Comparison of ENCODE assay signal across 8 cellular contexts in the genomic region with DNA sequence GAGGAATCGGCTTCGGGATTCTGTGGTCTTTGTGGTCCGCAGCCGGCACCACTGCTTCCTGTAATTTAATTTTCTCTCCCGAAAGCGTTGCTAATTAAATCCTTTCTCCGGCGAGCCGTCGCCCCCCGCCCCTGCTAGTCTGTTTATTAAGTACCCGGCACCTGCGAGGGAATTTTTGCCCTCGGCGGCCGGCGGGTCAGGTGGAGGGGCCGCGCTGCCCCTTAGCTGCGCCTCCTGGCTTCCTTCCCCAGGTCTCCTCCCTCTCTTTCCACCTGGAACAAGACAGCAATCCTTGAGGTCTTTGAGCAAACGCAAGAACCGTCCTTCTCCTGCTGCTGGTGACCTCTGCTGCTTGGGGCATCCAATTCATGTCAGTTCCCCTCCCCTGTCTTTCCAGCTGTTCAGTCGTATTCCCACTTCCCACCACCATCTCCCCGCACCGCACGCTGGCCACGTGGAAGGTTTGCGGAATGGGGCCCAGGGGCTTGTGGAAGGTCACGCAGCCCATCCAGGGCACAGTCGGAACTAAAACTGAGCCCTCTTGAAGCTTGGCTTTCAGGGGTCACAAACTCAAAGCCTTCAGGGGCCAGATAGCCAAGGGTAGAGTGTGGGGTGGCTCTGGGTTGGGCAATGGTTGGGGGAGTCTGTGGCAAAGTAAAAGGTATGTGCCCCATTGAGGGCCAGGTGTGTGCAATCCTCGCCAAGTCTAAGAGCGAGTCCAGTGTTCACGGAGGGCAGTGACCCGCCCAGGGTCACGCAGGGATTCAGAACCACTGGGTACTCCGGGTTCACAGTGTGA. TPM values are rescaled to one million over a fixed set of nuclear protein-coding genes. Genes with fewer than 3 reads are reported as not detected.
DNase-seq lines count a peak whose midpoint lies in the region; ATAC-seq and TF ChIP-seq lines count a peak whose summit lies in the region.

No MANE protein-coding gene starts in this region.

- WGBS in heart left ventricle, 4 donors = 32 to 36% (median 34%) methylated on average over 36 of the region's 36 CpGs

- H3K27me3 ChIP-seq in heart left ventricle (peaks cover 0 to 27% (median 0%) of the 10 kb centered on the region in 9 donors), vagina (no peaks in the 10 kb centered on the region)

- TF ChIP-seq POLR2A in heart left ventricle (IDR thresholded peaks at IDR 0.05) (no peak), vagina (IDR thresholded peaks at IDR 0.05) (no peak), erythroblast (IDR thresholded peaks at IDR 0.05; ENCODE audit: low read length) (no peak)

- H3K27ac ChIP-seq in heart left ventricle = no peak overlapping the region
- no peak overlapping the region for H3K27ac ChIP-seq in vagina

- H3K4me3 ChIP-seq in heart left ventricle = peak overlapping the region in 10 of 12 donors; percentile 34 to 65 (median 56)
- H3K4me3 ChIP-seq in cardiac fibroblast (replicated peaks in 1 of 2; ENCODE audit: low read depth in 2 of 2, low read length in 2 of 2) = peak overlapping the region; percentile 8 to 24
- peak overlapping the region; percentile 42 to 45 for H3K4me3 ChIP-seq in vagina

- intact Hi-C loops in heart left ventricle (cut with DNase I) (loop anchor here in 1 of 10 donors (2.0 kb wide), 1 partner anchor 55 kb away; no protein-coding TSS in a partner anchor), Right ventricle myocardium inferior (cut with DNase I) (no loop called here), vagina (cut with DNase I) (no loop called here)

- DNase-seq in heart left ventricle (no peak), Right ventricle myocardium inferior (ENCODE audit: missing footprints) (no peak), cardiac fibroblast (ENCODE audit: low read depth in 2 of 2) (no peak), myocyte (ENCODE audit: low read depth) (peak; percentile 26), vagina (ENCODE audit: extremely low spot score in 2 of 2) (no peak), erythroblast (lab: John Stamatoyannopoulos, UW) (no peak), D341Med (ENCODE audit: low spot score) (no peak), NCI-H2107 treated with DMSO at 0.1 percent for 48 hours (lab: John Stamatoyannopoulos, UW; ENCODE audit: unreplicated experiment) (no peak)

- H3K9me3 ChIP-seq in heart left ventricle = no peaks in the 10 kb centered on the region
- no peaks in the 10 kb centered on the region for H3K9me3 ChIP-seq in vagina

- ATAC-seq in heart left ventricle (no peak), Right ventricle myocardium inferior (no peak)

- peaks cover 0 to 47% (median 32%) of the 10 kb centered on the region in 12 donors for H3K4me1 ChIP-seq in heart left ventricle
- peaks cover 41% of the 10 kb centered on the region for H3K4me1 ChIP-seq in vagina

- H3K36me3 ChIP-seq in heart left ventricle (peaks cover 0 to 8% (median 0%) of the 10 kb centered on the region in 9 donors), vagina (no peaks in the 10 kb centered on the region)

- TF ChIP-seq CTCF in heart left ventricle (IDR thresholded peaks at IDR 0.05) = peak in 5 of 12 donors; percentile 2 to 32 (median 5)
- no peak for TF ChIP-seq CTCF in cardiac fibroblast (IDR thresholded peaks at IDR 0.05; ENCODE audit: low read depth, low read length)
- peak in 1 of 3 experiments; percentile 13 for TF ChIP-seq CTCF in vagina (IDR thresholded peaks at IDR 0.05)

RNA-seq across cellular contexts. Expression of a gene that starts 16.1 kb away (rescaled TPM):
- total RNA-seq in heart left ventricle = under 1 TPM in 1 of 9 donors, not detected in 8; 0.12 TPM
- not detected for polyA plus RNA-seq in heart left ventricle
- total RNA-seq in Right ventricle myocardium inferior = not detected
- total RNA-seq in myocyte = 0.40 and 1.0 TPM in 2 replicates
- polyA plus RNA-seq in myocyte (2012) = 0.08 TPM
- total RNA-seq in vagina = not detected

RNA-seq across cellular contexts. Expression of a gene that starts 27.4 kb away (rescaled TPM):
- total RNA-seq in heart left ventricle = 10 to 100 TPM; 44.5 to 85.9 (median 66.7) TPM
- 10 to 100 TPM; 10.9 to 27.0 TPM for polyA plus RNA-seq in heart left ventricle
- 72.7 TPM for total RNA-seq in Right ventricle myocardium inferior
- 30.7 and 42.9 TPM in 2 replicates for total RNA-seq in myocyte
- polyA plus RNA-seq in myocyte (2012) = 12.4 TPM
- total RNA-seq in vagina = 43.2 TPM

RNA-seq across cellular contexts. Expression of a gene that starts 56.1 kb away (rescaled TPM):
- total RNA-seq in heart left ventricle (1 to 10 TPM in 6 of 9 donors, under 1 TPM in 2, not detected in 1; 0.48 to 3.7 (median 1.7) TPM), Right ventricle myocardium inferior (2.7 TPM), myocyte (0.08 and 0.16 TPM in 2 replicates), vagina (27.0 TPM)
- 1 to 10 TPM in 1 of 2 donors, under 1 TPM in 1; 0.01 to 4.0 TPM for polyA plus RNA-seq in heart left ventricle
- polyA plus RNA-seq in myocyte (2012) = 0.04 TPM
